Comparison of ENCODE assay signal across 24 cellular contexts in the genomic region with DNA sequence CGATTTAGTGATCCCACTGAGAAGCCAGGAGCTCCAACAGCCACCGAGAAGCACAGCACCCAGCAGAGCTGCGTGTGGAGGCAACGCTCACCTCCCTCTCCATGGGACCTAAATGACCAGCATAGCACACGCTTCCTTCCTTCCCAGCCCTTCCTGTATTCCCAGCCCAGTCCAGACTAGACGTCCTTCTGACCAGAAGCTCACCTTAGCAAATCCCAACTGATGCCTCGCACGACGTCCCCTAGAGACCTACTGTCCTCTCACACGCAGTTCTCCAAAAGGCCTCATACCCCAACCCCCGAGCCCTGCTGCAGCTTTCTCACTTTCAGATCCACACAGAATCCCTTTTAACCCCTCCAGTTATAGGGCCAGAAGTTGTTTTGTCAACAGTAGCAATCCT.
"Had no signal": no experiment of that assay in that cellular context is flagged by ENCODE, and none has a peak within 500 bp of the region (broad histone marks: within the 10 kb centered on the region; RNA-seq: fewer than 3 reads in every experiment).

No MANE protein-coding gene starts in this region.

- H3K4me3 ChIP-seq: lung, tibial nerve had no signal

- H3K4me1 ChIP-seq: foreskin keratinocyte had no signal

- DNase-seq: activated CD4-positive, alpha-beta T cell treated with anti-CD3 and anti-CD28 coated beads, Interleukin-2, amount 10 ng/mL, durations not matched to agents 24 days and 14 days; activated CD8-positive, alpha-beta memory T cell treated with anti-CD3 and anti-CD28 coated beads, Interleukin-2, amount 50 U/mL, for 4 hours; activated CD8-positive, alpha-beta T cell treated with anti-CD3 and anti-CD28 coated beads, Interleukin-2, amount 10 ng/mL, durations not matched to agents 7 days and 5 days; activated effector memory CD4-positive, alpha-beta T cell treated with anti-CD3 and anti-CD28 coated beads, Interleukin-2, amount 50 U/mL, for 16 hours; activated naive CD4-positive, alpha-beta T cell treated with anti-CD3 and anti-CD28 coated beads, Interleukin-2, amount 50 U/mL, for 16 hours; activated T-cell treated with anti-CD3 and anti-CD28 coated beads, Interleukin-2, amount 50 U/mL, for 48 hours; aorta; cerebellar nuclear complex; cortex of kidney; effector CD8-positive, alpha-beta T cell; foreskin keratinocyte; immature natural killer cell; kidney glomerular epithelial cell; nephron progenitor cell; occipital lobe; posterior cingulate gyrus; retina; stimulated activated CD4-positive, alpha-beta T cell treated with anti-CD3 and anti-CD28 coated beads, Interleukin-12 subunit alpha, Interleukin-12 subunit beta, amount 100 ng/mL, for 4 hours; stimulated activated CD4-positive, alpha-beta T cell treated with anti-CD3 and anti-CD28 coated beads, Interleukin-2, amount 100 ng/mL, for 24 hours; stimulated activated naive CD4-positive, alpha-beta T cell treated with Interleukin-2 at 50 U/mL for 16 hours; T-helper 1 cell; T-helper 9 cell had no signal

- H3K9me3 ChIP-seq: tibial nerve had no signal

- ATAC-seq: activated CD8-positive, alpha-beta T cell treated with anti-CD3 and anti-CD28 coated beads, Interleukin-2, amount 10 ng/mL, durations not matched to agents 7 days and 5 days; foreskin keratinocyte had no signal

- H3K27me3 ChIP-seq: foreskin keratinocyte, tibial nerve had no signal

- H3K27ac ChIP-seq: foreskin keratinocyte had no signal
